ENCODE assay signal across 8 cellular contexts in genomic region chr19:12064266-12065099, GRCh38. TPM values are rescaled to one million over a fixed set of nuclear protein-coding genes. Genes with fewer than 3 reads are reported as not detected.
A peak's percentile ranks its signal among the peaks of the same experiment; 100 is the strongest.
DNase-seq lines count a peak whose midpoint lies in the region; ATAC-seq and TF ChIP-seq lines count a peak whose summit lies in the region.

Gene ZNF844 (plus strand): TSS chr19:12064731. CDS start chr19:12064874, 143 bp downstream.

- H3K79me2 ChIP-seq in neural cell (replicated peaks; ENCODE audit: insufficient read depth, low read length): peaks cover 24% of the 10 kb centered on the region

- peak; percentile 72 for ATAC-seq in GM18505 (IDR thresholded peaks at IDR 0.05; ENCODE audit: unreplicated experiment)
- peak; percentile 79 for ATAC-seq in HG03108 (IDR thresholded peaks at IDR 0.05; ENCODE audit: unreplicated experiment)
- ATAC-seq in foreskin keratinocyte: peak; percentile 51

- H3F3A ChIP-seq in neural cell (ENCODE audit: insufficient read depth, low read length, poor library complexity, severe bottlenecking): no peaks in the 10 kb centered on the region

- H3K4me3 ChIP-seq in neural cell (ENCODE audit: low read length): peak within 1 kb of the TSS; percentile 78

- peak; percentile 91 for DNase-seq in RPMI7951 (ENCODE audit: low read depth)
- peak; percentile 42 to 70 (median 55) for DNase-seq in activated naive CD4-positive, alpha-beta T cell (lab: John Stamatoyannopoulos, UW)
- DNase-seq in foreskin keratinocyte: peak; percentile 35 to 64
- peak; percentile 67 for DNase-seq in stimulated activated naive CD4-positive, alpha-beta T cell treated with Interleukin-2 at 50 U/mL for 16 hours (lab: John Stamatoyannopoulos, UW)
- DNase-seq in NCI-H1436 (lab: John Stamatoyannopoulos, UW): no peak

- H3K9me3 ChIP-seq in neural cell (ENCODE audit: low read length): no peaks in the 10 kb centered on the region

- TF ChIP-seq RAD21 in neural cell (conservative IDR thresholded peaks at IDR 0.05): no peak

- peak within 1 kb of the TSS; percentile 30 for H3K4me2 ChIP-seq in neural cell (ENCODE audit: low read length)

- no peaks in the 10 kb centered on the region for H4K20me1 ChIP-seq in neural cell (ENCODE audit: insufficient read depth)

- peak; percentile 92 for TF ChIP-seq POLR2A in GM18505 (IDR thresholded peaks at IDR 0.05; ENCODE audit: borderline replicate concordance, extremely low read depth, insufficient read depth, insufficient read length)

- TF ChIP-seq EP300 in neural cell (conservative IDR thresholded peaks at IDR 0.05; ENCODE audit: poor library complexity, severe bottlenecking): peak; percentile 35

- H2AFZ ChIP-seq in neural cell (ENCODE audit: low read depth, low read length): peak within 1 kb of the TSS; percentile 46

- peaks cover 3% of the 10 kb centered on the region for H3K36me3 ChIP-seq in neural cell (ENCODE audit: insufficient read depth, low read length)

- peak within 1 kb of the TSS; percentile 76 for H3K9ac ChIP-seq in neural cell (ENCODE audit: low read length)

- no peaks in the 10 kb centered on the region for H3K9me2 ChIP-seq in neural cell (ENCODE audit: insufficient read depth, low read length)

- TF ChIP-seq CTCF in foreskin keratinocyte (conservative IDR thresholded peaks at IDR 0.05) (no peak), neural cell (IDR thresholded peaks at IDR 0.05; ENCODE audit: poor library complexity, severe bottlenecking) (no peak)

- no peaks in the 10 kb centered on the region for H3K4me1 ChIP-seq in foreskin keratinocyte

- H3K27ac ChIP-seq in foreskin keratinocyte (no peak within 1 kb of the TSS), neural cell (ENCODE audit: low read length) (peak within 1 kb of the TSS; percentile 77)

- H3K27me3 ChIP-seq in foreskin keratinocyte (no peaks in the 10 kb centered on the region), neural cell (ENCODE audit: insufficient read depth, low read depth, low read length) (no peaks in the 10 kb centered on the region)

TF ChIP-seq in neural cell, 6 proteins besides CTCF, POLR2A, EP300 and RAD21:
- no peak for TF ChIP-seq SMC3 (conservative IDR thresholded peaks at IDR 0.05; ENCODE audit: poor library complexity)
- no peak for TF ChIP-seq EZH2 (IDR thresholded peaks at IDR 0.05; ENCODE audit: borderline replicate concordance, insufficient read depth, low read length, poor library complexity, severe bottlenecking)
- peak; percentile 80 for TF ChIP-seq POLR2AphosphoS5 (IDR thresholded peaks at IDR 0.05)
- no peak for TF ChIP-seq TAF1 (IDR thresholded peaks at IDR 0.05; ENCODE audit: low read depth)
- TF ChIP-seq MXI1 (conservative IDR thresholded peaks at IDR 0.05; ENCODE audit: poor library complexity, severe bottlenecking): peak; percentile 55
- TF ChIP-seq, protein P1, sequence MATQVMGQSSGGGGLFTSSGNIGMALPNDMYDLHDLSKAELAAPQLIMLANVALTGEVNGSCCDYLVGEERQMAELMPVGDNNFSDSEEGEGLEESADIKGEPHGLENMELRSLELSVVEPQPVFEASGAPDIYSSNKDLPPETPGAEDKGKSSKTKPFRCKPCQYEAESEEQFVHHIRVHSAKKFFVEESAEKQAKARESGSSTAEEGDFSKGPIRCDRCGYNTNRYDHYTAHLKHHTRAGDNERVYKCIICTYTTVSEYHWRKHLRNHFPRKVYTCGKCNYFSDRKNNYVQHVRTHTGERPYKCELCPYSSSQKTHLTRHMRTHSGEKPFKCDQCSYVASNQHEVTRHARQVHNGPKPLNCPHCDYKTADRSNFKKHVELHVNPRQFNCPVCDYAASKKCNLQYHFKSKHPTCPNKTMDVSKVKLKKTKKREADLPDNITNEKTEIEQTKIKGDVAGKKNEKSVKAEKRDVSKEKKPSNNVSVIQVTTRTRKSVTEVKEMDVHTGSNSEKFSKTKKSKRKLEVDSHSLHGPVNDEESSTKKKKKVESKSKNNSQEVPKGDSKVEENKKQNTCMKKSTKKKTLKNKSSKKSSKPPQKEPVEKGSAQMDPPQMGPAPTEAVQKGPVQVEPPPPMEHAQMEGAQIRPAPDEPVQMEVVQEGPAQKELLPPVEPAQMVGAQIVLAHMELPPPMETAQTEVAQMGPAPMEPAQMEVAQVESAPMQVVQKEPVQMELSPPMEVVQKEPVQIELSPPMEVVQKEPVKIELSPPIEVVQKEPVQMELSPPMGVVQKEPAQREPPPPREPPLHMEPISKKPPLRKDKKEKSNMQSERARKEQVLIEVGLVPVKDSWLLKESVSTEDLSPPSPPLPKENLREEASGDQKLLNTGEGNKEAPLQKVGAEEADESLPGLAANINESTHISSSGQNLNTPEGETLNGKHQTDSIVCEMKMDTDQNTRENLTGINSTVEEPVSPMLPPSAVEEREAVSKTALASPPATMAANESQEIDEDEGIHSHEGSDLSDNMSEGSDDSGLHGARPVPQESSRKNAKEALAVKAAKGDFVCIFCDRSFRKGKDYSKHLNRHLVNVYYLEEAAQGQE (IDR thresholded peaks at IDR 0.05; ENCODE audit: borderline replicate concordance): peak; percentile 48

RNA-seq across cellular contexts. Expression of gene ZNF844, which starts in this region (rescaled TPM):
- total RNA-seq in RPMI7951 (2014; rRNA removed; shearing (Covaris generic)): 3.5 and 5.2 TPM in 2 replicates
- 0.48 and 0.60 TPM in 2 replicates for total RNA-seq in foreskin keratinocyte
- polyA plus RNA-seq in foreskin keratinocyte: 0.07 and 0.20 TPM in 2 replicates
- 11.1 and 15.1 TPM in 2 replicates for polyA plus RNA-seq in neural cell
- 40.7 and 43.2 TPM in 2 replicates for polyA minus RNA-seq in neural cell

Comparison
In these comparisons a context has a peak if more than half of its experiments do, and no peak if none do; other contexts are left out.
1. RNA of gene ZNF844 (polyA plus RNA-seq): 11.1 to 15.1 TPM in neural cell; 0.07 to 0.20 TPM in foreskin keratinocyte; every median in the first group is over 10 times any median in the second.
2. Peak in DNase-seq and ATAC-seq in foreskin keratinocyte; RNA of the gene not detected or under 1 TPM.
3. Peak in every context shown above with its lines, with median percentiles within 50 percentile points of each other: ATAC-seq.